Comparison of ENCODE assay signal across 1 cellular context in the genomic region with DNA sequence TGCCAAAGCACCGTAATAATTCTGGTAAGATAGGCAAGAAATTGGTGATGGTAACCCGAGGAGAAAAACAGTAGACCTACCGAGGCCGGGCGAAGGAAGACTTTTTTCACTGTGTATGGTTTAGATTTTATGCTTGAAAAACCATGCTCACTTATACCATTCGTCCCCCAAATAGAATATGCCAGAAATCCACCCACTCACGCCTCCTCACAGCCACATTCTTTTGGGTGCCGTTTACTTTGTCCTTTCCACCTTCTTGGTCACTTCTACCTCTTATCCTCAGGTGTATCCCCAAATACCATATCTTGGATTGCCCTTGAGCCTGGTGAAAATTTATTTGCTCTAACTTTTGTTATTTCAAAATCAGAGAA.
TF ChIP-seq lines count a peak whose summit lies in the region.

No MANE protein-coding gene starts in this region.

TF ChIP-seq in K562, 482 proteins besides CTCF, POLR2A, EP300 and RAD21 (continued from another document):
- TF ChIP-seq, protein P1, sequence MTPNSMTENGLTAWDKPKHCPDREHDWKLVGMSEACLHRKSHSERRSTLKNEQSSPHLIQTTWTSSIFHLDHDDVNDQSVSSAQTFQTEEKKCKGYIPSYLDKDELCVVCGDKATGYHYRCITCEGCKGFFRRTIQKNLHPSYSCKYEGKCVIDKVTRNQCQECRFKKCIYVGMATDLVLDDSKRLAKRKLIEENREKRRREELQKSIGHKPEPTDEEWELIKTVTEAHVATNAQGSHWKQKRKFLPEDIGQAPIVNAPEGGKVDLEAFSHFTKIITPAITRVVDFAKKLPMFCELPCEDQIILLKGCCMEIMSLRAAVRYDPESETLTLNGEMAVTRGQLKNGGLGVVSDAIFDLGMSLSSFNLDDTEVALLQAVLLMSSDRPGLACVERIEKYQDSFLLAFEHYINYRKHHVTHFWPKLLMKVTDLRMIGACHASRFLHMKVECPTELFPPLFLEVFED (CRISPR knock-in tag; conservative IDR thresholded peaks at IDR 0.05), result no peak
